In the genomic region with DNA sequence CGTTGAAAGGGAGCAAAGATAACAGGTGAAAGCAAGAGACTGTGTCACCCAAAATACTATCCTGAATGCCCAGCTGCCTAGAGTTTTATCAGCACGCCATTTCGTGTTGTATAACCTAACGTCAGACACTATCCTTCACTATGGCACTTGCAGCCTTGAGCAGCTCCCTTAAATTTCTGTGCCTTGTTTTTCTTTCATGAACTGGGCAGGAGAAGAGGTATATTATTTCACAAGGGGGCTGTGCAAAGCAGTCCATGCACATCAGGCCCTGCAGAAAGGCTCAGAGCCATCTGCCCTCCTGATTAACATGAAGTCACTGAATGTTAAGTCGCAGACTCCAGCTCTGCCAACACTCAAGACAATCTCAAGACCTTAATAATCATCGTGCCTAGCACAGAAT, we compare ENCODE assay signal across 19 cellular contexts. TPM values are rescaled to one million over a fixed set of nuclear protein-coding genes. Genes with fewer than 3 reads are reported as not detected.
DNase-seq lines count a peak whose midpoint lies in the region; TF ChIP-seq lines count a peak whose summit lies in the region.
"Had no signal": no experiment of that assay in that cellular context is flagged by ENCODE, and none has a peak within 500 bp of the region (broad histone marks: within the 10 kb centered on the region; RNA-seq: fewer than 3 reads in every experiment).

No MANE protein-coding gene starts in this region.

- H3K36me3 Mint-ChIP-seq in nephron progenitor cell (ENCODE audit: low read depth), result no peaks in the 10 kb centered on the region

- H3K36me3 ChIP-seq in sigmoid colon, result no peaks in the 10 kb centered on the region

- in situ Hi-C loops in KBM-7 (cut with MboI; ENCODE audit: low pct_unique_long_range_greater_than_20kb, low sequenced_read_pairs), result no loop called here

- DNase-seq in NCI-H524 (lab: John Stamatoyannopoulos, UW) (peak; percentile 45 to 74), NCI-H524 treated with DMSO at 0.1 percent for 48 hours (lab: John Stamatoyannopoulos, UW) (no peak), nephron progenitor cell (no peak), KBM-7 (no peak), sigmoid colon (no peak), GDM1 (lab: John Stamatoyannopoulos, UW) (no peak)
- DNase-seq: AML-193; Caco-2; CD4-positive, alpha-beta T cell; DMS79 treated with DMSO at 0.1 percent for 48 hours; HCEC 1CT; HFFc6; IMR-90 had no signal

- H3K4me3 ChIP-seq in sigmoid colon, result no peak overlapping the region
- H3K4me3 ChIP-seq: A549, GM12878, K562 had no signal

- no peaks in the 10 kb centered on the region for H3K4me1 Mint-ChIP-seq in nephron progenitor cell

- H3K27ac ChIP-seq in VCaP (peak overlapping the region; percentile 99), sigmoid colon (no peak overlapping the region)
- H3K27ac ChIP-seq: 22Rv1, A549, C4-2B had no signal

- no peaks in the 10 kb centered on the region for H3K4me1 ChIP-seq in sigmoid colon
- H3K4me1 ChIP-seq: A549, Caco-2 had no signal

- H3K27me3 ChIP-seq in sigmoid colon, result no peaks in the 10 kb centered on the region

- H3K27ac Mint-ChIP-seq in nephron progenitor cell, result peak overlapping the region; percentile 76
- H3K27ac Mint-ChIP-seq: CD4-positive, alpha-beta T cell; HFFc6 had no signal

- no peak overlapping the region for H3K4me3 Mint-ChIP-seq in nephron progenitor cell
- H3K4me3 Mint-ChIP-seq: CD4-positive, alpha-beta T cell; HFFc6 had no signal

- no peaks in the 10 kb centered on the region for H3K9me3 Mint-ChIP-seq in nephron progenitor cell
- H3K9me3 Mint-ChIP-seq: CD4-positive, alpha-beta T cell; HFFc6 had no signal

- no peak for TF ChIP-seq CTCF in VCaP (conservative IDR thresholded peaks at IDR 0.05)
- no peak for TF ChIP-seq CTCF in nephron progenitor cell (IDR thresholded peaks at IDR 0.05)
- TF ChIP-seq CTCF in sigmoid colon (IDR thresholded peaks at IDR 0.05), result no peak

- WGBS in sigmoid colon, 2 donors, result 69 to 76% methylated on average over 6 of the region's 6 CpGs

- intact Hi-C loops in sigmoid colon (cut with DNase I), result no loop called here

- TF ChIP-seq POLR2A in sigmoid colon (IDR thresholded peaks at IDR 0.05), result no peak

- H3K9me3 ChIP-seq in sigmoid colon, result no peaks in the 10 kb centered on the region
- H3K9me3 ChIP-seq: A549, Caco-2 had no signal

- TF ChIP-seq EP300 in sigmoid colon (IDR thresholded peaks at IDR 0.05), result no peak

- H3K27me3 Mint-ChIP-seq in nephron progenitor cell (ENCODE audit: low read depth, poor library complexity), result peaks cover 22% of the 10 kb centered on the region

RNA-seq across cellular contexts. Expression of a gene that starts 52.9 kb away (rescaled TPM):
- total RNA-seq in sigmoid colon, result 1 to 10 TPM; 4.6 to 9.2 (median 5.4) TPM
- polyA plus RNA-seq in sigmoid colon, result 1 to 10 TPM; 1.2 to 8.5 (median 1.8) TPM

RNA-seq across cellular contexts. Expression of a gene that starts 59.1 kb away (rescaled TPM):
- total RNA-seq in sigmoid colon, result 1 to 10 TPM in 1 of 4 donors, under 1 TPM in 3; 0.16 to 1.4 (median 0.55) TPM
- polyA plus RNA-seq in sigmoid colon, result 10 to 100 TPM in 1 of 3 donors, 1 to 10 TPM in 2; 6.0 to 13.1 (median 6.7) TPM
- total RNA-seq: IMR-90 had no signal
- polyA plus RNA-seq: IMR-90 had no signal

Comparison
In these comparisons a context has a peak if more than half of its experiments do, and no peak if none do; other contexts are left out.
1. DNase-seq: peak in NCI-H524 (2 of 2); none in NCI-H524 treated with DMSO at 0.1 percent for 48 hours (single experiment), nephron progenitor cell (single experiment), KBM-7 (single experiment), sigmoid colon (single experiment) and GDM1 (single experiment).